ENCODE assay signal across 8 cellular contexts in the genomic region with DNA sequence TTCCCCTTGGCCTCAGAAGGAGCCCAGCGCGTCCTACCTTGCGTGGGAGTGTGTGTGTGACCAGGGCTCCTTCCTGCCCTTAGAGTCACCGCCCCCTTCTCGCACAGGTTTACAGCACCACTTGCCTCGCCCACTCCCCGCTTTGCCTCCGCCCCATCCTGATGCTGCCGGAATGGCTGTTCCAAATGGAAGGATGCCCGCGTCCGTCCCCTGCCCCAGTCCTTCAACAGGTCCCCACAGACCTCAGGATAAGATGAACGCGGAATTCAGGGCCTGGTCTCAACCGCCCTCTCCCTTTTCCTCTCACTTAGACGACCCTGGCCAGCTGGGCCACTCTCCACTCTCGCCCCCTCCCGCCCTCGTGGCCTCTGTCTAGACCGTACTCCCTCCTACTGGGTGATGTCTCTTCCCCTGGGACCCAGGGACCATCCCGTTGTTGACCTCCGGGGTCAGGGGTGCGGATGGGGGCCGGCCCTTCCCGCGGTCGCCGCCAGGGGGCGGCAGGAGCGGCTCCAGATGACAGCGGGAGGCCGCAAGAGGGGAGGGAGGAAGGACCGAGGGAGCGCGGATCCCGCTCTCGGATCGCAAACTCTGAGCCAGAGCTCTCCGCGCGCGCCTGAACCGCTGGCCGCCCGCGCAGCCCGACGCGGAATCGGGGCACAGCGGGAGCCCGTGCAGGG. TPM values are rescaled to one million over a fixed set of nuclear protein-coding genes. Genes with fewer than 3 reads are reported as not detected.
DNase-seq lines count a peak whose midpoint lies in the region; ATAC-seq and TF ChIP-seq lines count a peak whose summit lies in the region.

A gene (plus strand): TSS at position 585 of the 680 bp plus-strand sequence.

- intact Hi-C loops in MCF 10A (cut with micrococcal nuclease), result loop anchor here (1.0 to 10.0 kb wide), 5 partner anchors 103 to 690 kb away; no protein-coding TSS in a partner anchor

- peak; percentile 73 for ATAC-seq in GM21825 (IDR thresholded peaks at IDR 0.05; ENCODE audit: unreplicated experiment)
- ATAC-seq in GM18858 (IDR thresholded peaks at IDR 0.05; ENCODE audit: unreplicated experiment), result no peak

- H4K20me1 ChIP-seq in smooth muscle cell (ENCODE audit: low read depth), result no peaks in the 10 kb centered on the region

- TF ChIP-seq CTCF in MCF 10A (IDR thresholded peaks at IDR 0.05; ENCODE audit: unreplicated experiment) (peak; percentile 97), smooth muscle cell (IDR thresholded peaks at IDR 0.05; ENCODE audit: borderline replicate concordance, insufficient read depth, poor library complexity, severe bottlenecking) (peak; percentile 100)

- H3K79me2 ChIP-seq in smooth muscle cell (ENCODE audit: low read depth), result no peaks in the 10 kb centered on the region

- peak; percentile 85 for DNase-seq in DMS 273 (lab: John Stamatoyannopoulos, UW; ENCODE audit: unreplicated experiment)
- peak; percentile 74 for DNase-seq in M059J (ENCODE audit: low read depth)
- peak; percentile 62 for DNase-seq in T-helper 2 cell treated with Interferon-gamma antibody and Interleukin-4, amounts not matched to agents 5 μg/mL and 100 μg/mL, for 36 hours (ENCODE audit: low spot score)
- peak; percentile 76 for DNase-seq in MCF 10A (ENCODE audit: unreplicated experiment)
- peak; percentile 38 for DNase-seq in smooth muscle cell (lab: John Stamatoyannopoulos, UW; ENCODE audit: unreplicated experiment)

- peak within 1 kb of the TSS; percentile 49 for H3K9ac ChIP-seq in iPS-18a (ENCODE audit: low read length)
- no peak within 1 kb of the TSS for H3K9ac ChIP-seq in smooth muscle cell (ENCODE audit: low read depth)

- H3K27ac ChIP-seq in iPS-18a (ENCODE audit: low read length), result no peak within 1 kb of the TSS
- no peak within 1 kb of the TSS for H3K27ac ChIP-seq in smooth muscle cell (ENCODE audit: low read depth)

- H3K9me3 Mint-ChIP-seq in T-helper 2 cell treated with Interferon-gamma antibody and Interleukin-4, amounts not matched to agents 5 μg/mL and 100 μg/mL, for 36 hours, result no peaks in the 10 kb centered on the region
- H3K9me3 Mint-ChIP-seq in MCF 10A (ENCODE audit: unreplicated experiment), result no peaks in the 10 kb centered on the region

- H3K4me3 ChIP-seq in iPS-18a (ENCODE audit: low read length) (peak within 1 kb of the TSS; percentile 83), smooth muscle cell (peak within 1 kb of the TSS; percentile 72)

- H3K4me3 Mint-ChIP-seq in T-helper 2 cell treated with Interferon-gamma antibody and Interleukin-4, amounts not matched to agents 5 μg/mL and 100 μg/mL, for 36 hours, result peak within 1 kb of the TSS; percentile 60
- peak within 1 kb of the TSS; percentile 65 for H3K4me3 Mint-ChIP-seq in MCF 10A (ENCODE audit: unreplicated experiment)

- H3K27ac Mint-ChIP-seq in T-helper 2 cell treated with Interferon-gamma antibody and Interleukin-4, amounts not matched to agents 5 μg/mL and 100 μg/mL, for 36 hours, result no peak within 1 kb of the TSS
- peak within 1 kb of the TSS; percentile 40 for H3K27ac Mint-ChIP-seq in MCF 10A (ENCODE audit: low read depth, unreplicated experiment)

- H3K27me3 Mint-ChIP-seq in T-helper 2 cell treated with Interferon-gamma antibody and Interleukin-4, amounts not matched to agents 5 μg/mL and 100 μg/mL, for 36 hours (ENCODE audit: low read depth), result peaks cover 42% of the 10 kb centered on the region
- H3K27me3 Mint-ChIP-seq in MCF 10A (ENCODE audit: insufficient read depth, unreplicated experiment), result no peaks in the 10 kb centered on the region

- peak within 1 kb of the TSS; percentile 100 for H3K4me2 ChIP-seq in smooth muscle cell

- CTCF ChIA-PET in MCF 10A (lab: Yijun Ruan, JAX), result interaction anchor here (0.6 to 2.4 kb wide), 20 partner anchors 9 to 684 kb away, joined by 3 to 17 read pairs (median 4); no protein-coding TSS in a partner anchor

- H3K4me1 Mint-ChIP-seq in T-helper 2 cell treated with Interferon-gamma antibody and Interleukin-4, amounts not matched to agents 5 μg/mL and 100 μg/mL, for 36 hours (ENCODE audit: low read depth), result peaks cover 6% of the 10 kb centered on the region
- peaks cover 36% of the 10 kb centered on the region for H3K4me1 Mint-ChIP-seq in MCF 10A (ENCODE audit: insufficient read depth, unreplicated experiment)

- H3K9me3 ChIP-seq in iPS-18a (ENCODE audit: control insufficient read depth, low read depth, low read length) (no peaks in the 10 kb centered on the region), smooth muscle cell (replicated peaks; ENCODE audit: low read depth) (no peaks in the 10 kb centered on the region)

- POLR2A ChIA-PET in MCF 10A (lab: Yijun Ruan, JAX), result interaction anchor here (0.5 to 0.6 kb wide), 2 partner anchors 12 to 58 kb away, joined by 3 read pairs; no protein-coding TSS in a partner anchor

- H3F3A ChIP-seq in smooth muscle cell (ENCODE audit: low read depth), result no peaks in the 10 kb centered on the region

- no peaks in the 10 kb centered on the region for H3K36me3 Mint-ChIP-seq in T-helper 2 cell treated with Interferon-gamma antibody and Interleukin-4, amounts not matched to agents 5 μg/mL and 100 μg/mL, for 36 hours (ENCODE audit: low read depth)
- H3K36me3 Mint-ChIP-seq in MCF 10A (ENCODE audit: insufficient read depth, unreplicated experiment), result peaks cover 5% of the 10 kb centered on the region

- peak within 1 kb of the TSS; percentile 82 for H2AFZ ChIP-seq in smooth muscle cell (ENCODE audit: low read depth)

- 5% methylated on average over 46 of the region's 52 CpGs for WGBS in smooth muscle cell (ENCODE audit: low lambda C conversion rate)

- H3K27me3 ChIP-seq in iPS-18a (ENCODE audit: control insufficient read depth, insufficient read depth, low read length), result peaks cover 42% of the 10 kb centered on the region
- peaks cover 4% of the 10 kb centered on the region for H3K27me3 ChIP-seq in smooth muscle cell (ENCODE audit: low read depth)

- BruUV-seq in MCF 10A (replicated peaks; lab: Mats Ljungman, UMichigan), result no TSS peak

- peaks cover 26% of the 10 kb centered on the region for H3K4me1 ChIP-seq in iPS-18a (ENCODE audit: control insufficient read depth, low read depth, low read length)
- H3K4me1 ChIP-seq in smooth muscle cell (ENCODE audit: low read depth), result peaks cover 14% of the 10 kb centered on the region

- H3K36me3 ChIP-seq in iPS-18a (ENCODE audit: control insufficient read depth, low read depth, low read length) (no peaks in the 10 kb centered on the region), smooth muscle cell (ENCODE audit: low read depth) (no peaks in the 10 kb centered on the region)

RNA-seq across cellular contexts. Expression of the gene that starts here (rescaled TPM):
- total RNA-seq in M059J (2014; rRNA removed; shearing (Covaris generic)), result 5.3 and 9.9 TPM in 2 replicates
- total RNA-seq in MCF 10A (2022), result 36.3 and 38.2 TPM in 2 replicates
- total RNA-seq in smooth muscle cell, result 4.1 and 6.5 TPM in 2 replicates
- 2.5 and 7.6 TPM in 2 replicates for polyA plus RNA-seq in smooth muscle cell
